ENCODE assay signal across 8 cellular contexts in genomic region chr7:23471090-23471859, GRCh38. TPM values are rescaled to one million over a fixed set of nuclear protein-coding genes. Genes with fewer than 3 reads are reported as not detected.
DNase-seq lines count a peak whose midpoint lies in the region; ATAC-seq, FAIRE-seq and TF ChIP-seq lines count a peak whose summit lies in the region.

No MANE protein-coding gene starts in this region.

- no peak overlapping the region for H4K91ac ChIP-seq in H9 (ENCODE audit: insufficient read length, low read depth, low read length)

- no peak overlapping the region for H4K5ac ChIP-seq in H9 (ENCODE audit: insufficient read length, low read depth, low read length)

- dilution Hi-C loops in endothelial cell of umbilical vein (cut with MboI; ENCODE audit: extremely low pct_ligation_motif_present, low sequenced_read_pairs): no loop called here

- no peaks in the 10 kb centered on the region for H4K20me1 ChIP-seq in H9 (ENCODE audit: control insufficient read depth, insufficient read depth, insufficient read length)
- no peaks in the 10 kb centered on the region for H4K20me1 ChIP-seq in endothelial cell of umbilical vein (replicated peaks; ENCODE audit: control insufficient read depth, extremely low read depth, insufficient read depth, low read length)

- peak in 2 of 4 experiments; percentile 11 to 20 for ATAC-seq in T-cell (replicated peaks in 1 of 4)
- no peak for ATAC-seq in HG03460 (IDR thresholded peaks at IDR 0.05; ENCODE audit: unreplicated experiment)

- DNase-seq in ELF-1 (ENCODE audit: low read depth, low spot score): peak; percentile 91
- DNase-seq in H9: peak; percentile 92
- DNase-seq in NCI-H1105 treated with DMSO at 0.1 percent for 48 hours (lab: John Stamatoyannopoulos, UW): peak; percentile 93
- DNase-seq in T-cell: peak in 2 of 34 experiments; percentile 10 to 12
- peak; percentile 72 for DNase-seq in endothelial cell of umbilical vein (ENCODE audit: low read depth, low spot score)
- peak; percentile 81 for DNase-seq in progenitor cell of endocrine pancreas (ENCODE audit: low spot score, unreplicated experiment)
- DNase-seq in activated CD4-positive, CD25-positive, alpha-beta regulatory T cell treated with anti-CD3 and anti-CD28 coated beads, Interleukin-2, amount 50 U/mL, for 72 hours: no peak

- H3K4me1 Mint-ChIP-seq in H9 (peaks cover 14 to 15% of the 10 kb centered on the region in 2 experiments), T-cell (peaks cover 38 to 45% (median 40%) of the 10 kb centered on the region in 3 donors), progenitor cell of endocrine pancreas (ENCODE audit: low read depth) (peaks cover 30% of the 10 kb centered on the region)

- H3K27me3 Mint-ChIP-seq in H9 (ENCODE audit: low read depth): no peaks in the 10 kb centered on the region; the same call in 1 of the 2 replicates
- H3K27me3 Mint-ChIP-seq in T-cell: peaks cover 56 to 68% of the 10 kb centered on the region in 2 donors
- no peaks in the 10 kb centered on the region for H3K27me3 Mint-ChIP-seq in progenitor cell of endocrine pancreas

- intact Hi-C loops in endothelial cell of umbilical vein (cut with micrococcal nuclease): loop anchor here (2.0 to 10.0 kb wide), 4 partner anchors 98 to 286 kb away; partner anchors contain the start of gene NUP42

- no peak overlapping the region for H2BK20ac ChIP-seq in H9 (ENCODE audit: low read depth, low read length, poor library complexity, severe bottlenecking)

- no peaks in the 10 kb centered on the region for H3K9me3 ChIP-seq in H9 (ENCODE audit: control insufficient read depth, low read depth, low read length)
- H3K9me3 ChIP-seq in endothelial cell of umbilical vein (replicated peaks; ENCODE audit: control insufficient read depth, insufficient read depth, low read length): no peaks in the 10 kb centered on the region

- H2AFZ ChIP-seq in H9 (ENCODE audit: low read length): no peak overlapping the region
- peak overlapping the region; percentile 55 for H2AFZ ChIP-seq in endothelial cell of umbilical vein (ENCODE audit: low read depth, low read length)

- no peaks in the 10 kb centered on the region for H3K36me3 ChIP-seq in endothelial cell of umbilical vein (ENCODE audit: control insufficient read depth in 2 of 2, extremely low read depth in 1 of 2, insufficient read depth in 2 of 2, low read length in 2 of 2)

- WGBS in H9 (ENCODE audit: extremely low coverage, insufficient read length, low lambda C conversion rate): no CpG with 5 or more reads among the region's 45 CpGs

- H3K4me1 ChIP-seq in H9 (ENCODE audit: insufficient read depth, low read length): no peaks in the 10 kb centered on the region
- peaks cover 30% of the 10 kb centered on the region for H3K4me1 ChIP-seq in endothelial cell of umbilical vein (ENCODE audit: control insufficient read depth, extremely low read depth, insufficient read depth, low read length)

- peak overlapping the region; percentile 85 to 96 (median 95) for H3K4me3 ChIP-seq in endothelial cell of umbilical vein (replicated peaks in 1 of 3; ENCODE audit: insufficient read depth in 1 of 3, low read depth in 1 of 3, low read length in 3 of 3)

- H3K23me2 ChIP-seq in H9 (ENCODE audit: insufficient read length, low read depth, low read length, poor library complexity, severe bottlenecking): peaks cover 31% of the 10 kb centered on the region

- H3K79me2 ChIP-seq in H9 (ENCODE audit: insufficient read depth, low read length): peaks cover 33% of the 10 kb centered on the region; the same call in 1 of the 2 replicates
- H3K79me2 ChIP-seq in endothelial cell of umbilical vein (ENCODE audit: control insufficient read depth, insufficient read depth, low read length): peaks cover 37% of the 10 kb centered on the region

- no peaks in the 10 kb centered on the region for H3K9me1 ChIP-seq in endothelial cell of umbilical vein (replicated peaks; ENCODE audit: control insufficient read depth, extremely low read depth, insufficient read depth, low read length)

- H2BK12ac ChIP-seq in H9 (ENCODE audit: insufficient read length, low read depth, low read length): no peak overlapping the region

- H3K36me3 Mint-ChIP-seq in H9 (ENCODE audit: insufficient read depth in 1 of 3, low read depth in 3 of 3) (peaks cover 13 to 17% (median 15%) of the 10 kb centered on the region in 3 experiments), T-cell (no peaks in the 10 kb centered on the region), progenitor cell of endocrine pancreas (ENCODE audit: insufficient read depth) (no peaks in the 10 kb centered on the region)

- no peak for TF ChIP-seq POLR2A in endothelial cell of umbilical vein (IDR thresholded peaks at IDR 0.05; ENCODE audit: low read depth, low read length)

- peak; percentile 70 for FAIRE-seq in endothelial cell of umbilical vein (lab: Jason Lieb, UNC)

- peaks cover 3 to 6% of the 10 kb centered on the region in 2 experiments for H3K9me3 Mint-ChIP-seq in H9
- no peaks in the 10 kb centered on the region for H3K9me3 Mint-ChIP-seq in T-cell
- H3K9me3 Mint-ChIP-seq in progenitor cell of endocrine pancreas (ENCODE audit: low read depth): no peaks in the 10 kb centered on the region

- H3K4me2 ChIP-seq in H9 (ENCODE audit: insufficient read depth, insufficient read length, low read length) (peak overlapping the region; percentile 96), endothelial cell of umbilical vein (ENCODE audit: insufficient read depth, low read length) (peak overlapping the region; percentile 96)

- H3K18ac ChIP-seq in H9 (ENCODE audit: insufficient read length, low read depth, low read length): peak overlapping the region; percentile 78

- no peak overlapping the region for H2BK5ac ChIP-seq in H9 (ENCODE audit: insufficient read length, low read length)

- H3K4ac ChIP-seq in H9 (ENCODE audit: low read depth, low read length): no peak overlapping the region

- H3K27me3 ChIP-seq in H9 (ENCODE audit: insufficient read depth, low read length) (no peaks in the 10 kb centered on the region), endothelial cell of umbilical vein (ENCODE audit: control insufficient read depth in 2 of 2, insufficient read depth in 2 of 2, low read length in 2 of 2) (peaks cover 6 to 16% of the 10 kb centered on the region in 2 experiments)

- H3T11ph ChIP-seq in H9 (ENCODE audit: low read length): no peak overlapping the region

- H3K27ac ChIP-seq in H9 (ENCODE audit: insufficient read length, low read depth, low read length) (peak overlapping the region; percentile 92), endothelial cell of umbilical vein (ENCODE audit: insufficient read depth, low read depth, low read length) (peak overlapping the region; percentile 74)

- H3K4me3 Mint-ChIP-seq in H9 (peak overlapping the region; percentile 91 to 99), T-cell (peak overlapping the region; percentile 64 to 85 (median 69)), progenitor cell of endocrine pancreas (ENCODE audit: low read depth) (peak overlapping the region; percentile 95)

- H2AK5ac ChIP-seq in H9 (ENCODE audit: insufficient read length, low read length): no peak overlapping the region

- no peak overlapping the region for H3K56ac ChIP-seq in H9 (ENCODE audit: insufficient read length, low read depth, low read length)

- no peak overlapping the region for H3K23ac ChIP-seq in H9 (ENCODE audit: insufficient read length, low read depth, low read length)

- no peak overlapping the region for H2BK120ac ChIP-seq in H9 (ENCODE audit: low read depth, low read length, poor library complexity, severe bottlenecking)

- no peaks in the 10 kb centered on the region for H3K79me1 ChIP-seq in H9 (ENCODE audit: insufficient read depth, low read depth, low read length, poor library complexity, severe bottlenecking)

- POLR2A ChIA-PET in T-cell (lab: Charles Lee): no interaction called here
- POLR2A ChIA-PET in endothelial cell of umbilical vein (lab: Charles Lee): no interaction called here

- peak overlapping the region; percentile 99 to 100 (median 99) for H3K27ac Mint-ChIP-seq in H9
- H3K27ac Mint-ChIP-seq in T-cell: peak overlapping the region in 1 of 2 donors; percentile 59
- peak overlapping the region; percentile 98 for H3K27ac Mint-ChIP-seq in progenitor cell of endocrine pancreas

- H2BK15ac ChIP-seq in H9 (ENCODE audit: low read depth, low read length): no peak overlapping the region

- no peak overlapping the region; the same call in 1 of the 2 replicates for H3K14ac ChIP-seq in H9 (ENCODE audit: insufficient read depth, low read length)

- TSS peak; percentile 10 for BruUV-seq in endothelial cell of umbilical vein (replicated peaks; lab: Mats Ljungman, UMichigan)

- H3K9ac ChIP-seq in H9 (ENCODE audit: extremely low read depth, insufficient read length, low read length) (peak overlapping the region; percentile 94), endothelial cell of umbilical vein (replicated peaks; ENCODE audit: extremely low read depth, insufficient read depth, low read length) (peak overlapping the region; percentile 86)

- TF ChIP-seq CTCF in H9 (conservative IDR thresholded peaks at IDR 0.05): no peak
- no peak for TF ChIP-seq CTCF in endothelial cell of umbilical vein (IDR thresholded peaks at IDR 0.05; ENCODE audit: extremely low read depth in 1 of 2, insufficient read depth in 1 of 2, low read depth in 1 of 2, low read length in 2 of 2)
- no peak for TF ChIP-seq CTCF in progenitor cell of endocrine pancreas (IDR thresholded peaks at IDR 0.05; ENCODE audit: unreplicated experiment)

- no peak overlapping the region for H4K8ac ChIP-seq in H9 (replicated peaks; ENCODE audit: insufficient read length, low read depth, low read length)

- CTCF ChIA-PET in T-cell (lab: Charles Lee) (no interaction called here), endothelial cell of umbilical vein (lab: Charles Lee) (no interaction called here)

TF ChIP-seq in endothelial cell of umbilical vein, 7 proteins besides CTCF, POLR2A, EP300 and RAD21:
- peak; percentile 23 for TF ChIP-seq POLR2AphosphoS5 (IDR thresholded peaks at IDR 0.05; ENCODE audit: insufficient read depth, low read depth, low read length)
- TF ChIP-seq JUN (IDR thresholded peaks at IDR 0.05; ENCODE audit: borderline replicate concordance, insufficient read depth, insufficient read length, low read depth): no peak

RNA-seq across cellular contexts. Expression of gene IGF2BP3, which starts 1.0 kb away (rescaled TPM):
- 180 and 197 TPM in 2 replicates for total RNA-seq in H9 (2021)
- 1 to 10 TPM in 1 of 5 donors, under 1 TPM in 3, not detected in 1; 0.46 to 1.9 (median 0.55) TPM for total RNA-seq in T-cell
- 111 and 117 TPM in 2 replicates for total RNA-seq in endothelial cell of umbilical vein
- polyA plus RNA-seq in endothelial cell of umbilical vein: 30.7 and 41.2 TPM in 2 replicates
- polyA plus RNA-seq in endothelial cell of umbilical vein (2011; cell fraction: cytosol; rRNA removed): 59.9 and 81.1 TPM in 2 replicates
- polyA plus RNA-seq in endothelial cell of umbilical vein (2011; cell fraction: nucleus; rRNA removed): 125 and 193 TPM in 2 replicates
- 73.1 and 143 TPM in 2 replicates for polyA plus RNA-seq in endothelial cell of umbilical vein (2012)
- polyA minus RNA-seq in endothelial cell of umbilical vein: 76.6 and 80.5 TPM in 2 replicates
- 45.8 TPM for polyA minus RNA-seq in endothelial cell of umbilical vein (2011; cell fraction: cytosol; rRNA and poly(A)+ RNA removed)
- polyA minus RNA-seq in endothelial cell of umbilical vein (2011; cell fraction: nucleus; rRNA and poly(A)+ RNA removed): 130 and 167 TPM in 2 replicates
- total RNA-seq in progenitor cell of endocrine pancreas: 96.9 and 107 TPM in 2 replicates

Comparison
In these comparisons a context has a peak if more than half of its experiments do, and no peak if none do; other contexts are left out.
1. RNA of gene IGF2BP3, which starts 1.0 kb away (total RNA-seq): 180 to 197 TPM in H9, 111 to 117 TPM in endothelial cell of umbilical vein and 96.9 to 107 TPM in progenitor cell of endocrine pancreas; 0.46 to 1.9 TPM in T-cell; every median in the first group is over 10 times any median in the second.
2. Peak in every context shown above with its lines, with median percentiles within 50 percentile points of each other: H3K4me3 Mint-ChIP-seq.